ENCODE assay signal across 19 cellular contexts in genomic region chrX:130144509-130144908, GRCh38. TPM values are rescaled to one million over a fixed set of nuclear protein-coding genes. Genes with fewer than 3 reads are reported as not detected.
DNase-seq lines count a peak whose midpoint lies in the region; ATAC-seq and TF ChIP-seq lines count a peak whose summit lies in the region.
"Had no signal": no experiment of that assay in that cellular context is flagged by ENCODE, and none has a peak within 500 bp of the region (broad histone marks: within the 10 kb centered on the region; RNA-seq: fewer than 3 reads in every experiment).

No MANE protein-coding gene starts in this region.

- H4K20me1 ChIP-seq in DOHH2 (ENCODE audit: control insufficient read depth, insufficient read depth, low read depth, low read length) (no peaks in the 10 kb centered on the region), HCT116 (ENCODE audit: insufficient read depth) (no peaks in the 10 kb centered on the region)

- BruUV-seq in HCT116 (replicated peaks; lab: Mats Ljungman, UMichigan) = no TSS peak

- TF ChIP-seq CTCF in DOHH2 (IDR thresholded peaks at IDR 0.05; ENCODE audit: low read depth, low read length, poor library complexity, severe bottlenecking) (peak; percentile 30), HCT116 (IDR thresholded peaks at IDR 0.05 in 2 of 3, conservative IDR thresholded peaks at IDR 0.05 in 1 of 3; ENCODE audit: borderline replicate concordance in 1 of 3, insufficient read depth in 1 of 3, low read depth in 2 of 3, low read length in 2 of 3) (peak in 2 of 3 experiments; percentile 6 to 20; a peak in 1 of 6 replicates), fibroblast of mammary gland (conservative IDR thresholded peaks at IDR 0.05; ENCODE audit: control insufficient read depth, insufficient read depth, low read depth, low read length) (peak; percentile 12)

- no peaks in the 10 kb centered on the region for H3K9me3 Mint-ChIP-seq in activated T-helper 17 cell treated with anti-CD3 and anti-CD28 coated beads, Interleukin-2, amount 50 U/mL, for 72 hours
- no peaks in the 10 kb centered on the region for H3K9me3 Mint-ChIP-seq in activated CD4-positive, alpha-beta T cell treated with anti-CD3 and anti-CD28 coated beads for 36 hours (ENCODE audit: low read depth)
- H3K9me3 Mint-ChIP-seq: activated naive CD4-positive, alpha-beta T cell treated with anti-CD3 and anti-CD28 coated beads, Interleukin-2, amount 10 ng/mL, durations not matched to agents 7 days and 5 days; natural killer cell; T-helper 2 cell treated with Interferon-gamma antibody and Interleukin-4, amounts not matched to agents 5 μg/mL and 100 μg/mL, for 36 hours had no signal

- RAD21 ChIA-PET in HCT116 (lab: Charles Lee; ENCODE audit: low non-redundant PET in 1 of 2, low total read pairs in 2 of 2, uncharacterized antibody in 2 of 2, unreplicated experiment in 2 of 2) = no interaction called here

- no peak overlapping the region for H3K27ac ChIP-seq in DOHH2 (ENCODE audit: low read depth, low read length)
- no peak overlapping the region for H3K27ac ChIP-seq in HCT116 (ENCODE audit: low read depth, low read length)
- H3K27ac ChIP-seq: BLaER1, left lung had no signal

- TF ChIP-seq POLR2A in HCT116 (IDR thresholded peaks at IDR 0.05; ENCODE audit: borderline replicate concordance, extremely low read depth, insufficient read depth, insufficient read length) = no peak

- no peak overlapping the region for H2AFZ ChIP-seq in HCT116 (ENCODE audit: low read depth, low read length, poor library complexity, severe bottlenecking)

- H3K27me3 ChIP-seq in DOHH2 (ENCODE audit: control insufficient read depth, low read length) = no peaks in the 10 kb centered on the region
- H3K27me3 ChIP-seq in HCT116 (ENCODE audit: insufficient read depth, low read length) = no peaks in the 10 kb centered on the region
- H3K27me3 ChIP-seq: left lung had no signal

- TF ChIP-seq RAD21 in HCT116 (IDR thresholded peaks at IDR 0.05; ENCODE audit: low read depth) = 0 out of 2 replicates have a peak, but pooled peaks have one; percentile 5

- no peak overlapping the region for H3K4me2 ChIP-seq in DOHH2 (ENCODE audit: low read length)
- H3K4me2 ChIP-seq in HCT116 (ENCODE audit: low read length) = no peak overlapping the region
- H3K4me2 ChIP-seq: BLaER1 had no signal

- no peaks in the 10 kb centered on the region for H3K79me2 ChIP-seq in DOHH2 (ENCODE audit: control insufficient read depth, low read length)
- H3K79me2 ChIP-seq in HCT116 (ENCODE audit: insufficient read depth, low read length) = no peaks in the 10 kb centered on the region

- DNase-seq in HCT116 (ENCODE audit: low read depth, low spot score) (no peak), amniotic epithelial cell (ENCODE audit: low read depth) (peak; percentile 92), fibroblast of mammary gland (ENCODE audit: low read depth) (peak; percentile 58), middle frontal gyrus (ENCODE audit: extremely low spot score, low spot score) (no peak)
- DNase-seq in activated CD4-positive, alpha-beta T cell treated with anti-CD3 and anti-CD28 coated beads for 36 hours = no peak
- DNase-seq: activated CD4-positive, alpha-beta T cell treated with anti-CD3 and anti-CD28 coated beads for 48 hours; activated naive CD4-positive, alpha-beta T cell treated with anti-CD3 and anti-CD28 coated beads, Interleukin-2, amount 10 ng/mL, durations not matched to agents 7 days and 5 days; central memory CD4-positive, alpha-beta T cell; Kasumi-1; left lung; natural killer cell; NCI-H187 treated with DMSO at 0.1 percent for 48 hours; NCI-H69; SHP77 had no signal

- CTCF ChIA-PET in HCT116 (lab: Charles Lee) = no interaction called here
- CTCF ChIA-PET in activated CD4-positive, alpha-beta T cell treated with anti-CD3 and anti-CD28 coated beads for 36 hours (lab: Charles Lee) = no interaction called here

- H3K4me1 ChIP-seq in DOHH2 (ENCODE audit: control insufficient read depth, low read length) = no peaks in the 10 kb centered on the region
- peaks cover 0 to 9% of the 10 kb centered on the region in 2 experiments; a peak in 1 of 4 replicates for H3K4me1 ChIP-seq in HCT116 (ENCODE audit: control insufficient read depth in 1 of 2, insufficient read depth in 2 of 2, low read length in 2 of 2)
- H3K4me1 ChIP-seq: BLaER1, left lung had no signal

- H3K27me3 Mint-ChIP-seq in activated T-helper 17 cell treated with anti-CD3 and anti-CD28 coated beads, Interleukin-2, amount 50 U/mL, for 72 hours = no peaks in the 10 kb centered on the region
- no peaks in the 10 kb centered on the region for H3K27me3 Mint-ChIP-seq in activated CD4-positive, alpha-beta T cell treated with anti-CD3 and anti-CD28 coated beads for 36 hours
- H3K27me3 Mint-ChIP-seq: activated naive CD4-positive, alpha-beta T cell treated with anti-CD3 and anti-CD28 coated beads, Interleukin-2, amount 10 ng/mL, durations not matched to agents 7 days and 5 days had no signal

- no peaks in the 10 kb centered on the region for H3F3A ChIP-seq in DOHH2 (ENCODE audit: control insufficient read depth, insufficient read depth)

- no peak overlapping the region for H3K9ac ChIP-seq in HCT116 (ENCODE audit: low read length)
- H3K9ac ChIP-seq: BLaER1 had no signal

- peak; percentile 40; the same call in 1 of the 2 replicates for ATAC-seq in HCT116
- ATAC-seq in activated T-helper 17 cell treated with anti-CD3 and anti-CD28 coated beads, Interleukin-2, amount 50 U/mL, for 72 hours (replicated peaks) = no peak
- ATAC-seq in activated CD4-positive, alpha-beta T cell treated with anti-CD3 and anti-CD28 coated beads for 36 hours = no peak
- no peak for ATAC-seq in GM18517 (IDR thresholded peaks at IDR 0.05; ENCODE audit: unreplicated experiment)
- ATAC-seq: left lung, natural killer cell had no signal

- H3K9me3 ChIP-seq in DOHH2 (ENCODE audit: control insufficient read depth, insufficient read depth, low read length) = no peaks in the 10 kb centered on the region
- H3K9me3 ChIP-seq in HCT116 (ENCODE audit: control insufficient read depth in 1 of 2, insufficient read depth in 1 of 2, low read depth in 1 of 2, low read length in 2 of 2) = no peaks in the 10 kb centered on the region
- H3K9me3 ChIP-seq: BLaER1, left lung had no signal

- H3K4me1 Mint-ChIP-seq in activated T-helper 17 cell treated with anti-CD3 and anti-CD28 coated beads, Interleukin-2, amount 50 U/mL, for 72 hours = peaks cover 5% of the 10 kb centered on the region
- H3K4me1 Mint-ChIP-seq in activated CD4-positive, alpha-beta T cell treated with anti-CD3 and anti-CD28 coated beads for 36 hours = no peaks in the 10 kb centered on the region
- H3K4me1 Mint-ChIP-seq: natural killer cell had no signal

- no peaks in the 10 kb centered on the region for H3K9me2 ChIP-seq in DOHH2 (replicated peaks; ENCODE audit: control insufficient read depth, low read length)
- no peaks in the 10 kb centered on the region for H3K9me2 ChIP-seq in HCT116 (ENCODE audit: insufficient read depth)

- POLR2A ChIA-PET in HCT116 (lab: Charles Lee) = no interaction called here
- POLR2A ChIA-PET in activated CD4-positive, alpha-beta T cell treated with anti-CD3 and anti-CD28 coated beads for 36 hours (lab: Charles Lee) = no interaction called here

- H3K4me3 Mint-ChIP-seq in activated T-helper 17 cell treated with anti-CD3 and anti-CD28 coated beads, Interleukin-2, amount 50 U/mL, for 72 hours = no peak overlapping the region
- no peak overlapping the region for H3K4me3 Mint-ChIP-seq in activated CD4-positive, alpha-beta T cell treated with anti-CD3 and anti-CD28 coated beads for 36 hours
- H3K4me3 Mint-ChIP-seq: activated naive CD4-positive, alpha-beta T cell treated with anti-CD3 and anti-CD28 coated beads, Interleukin-2, amount 10 ng/mL, durations not matched to agents 7 days and 5 days; natural killer cell; T-helper 2 cell treated with Interferon-gamma antibody and Interleukin-4, amounts not matched to agents 5 μg/mL and 100 μg/mL, for 36 hours had no signal

- H3K36me3 ChIP-seq in DOHH2 (ENCODE audit: control insufficient read depth, low read length) (peaks cover 53% of the 10 kb centered on the region), HCT116 (ENCODE audit: control insufficient read depth in 1 of 2, insufficient read depth in 2 of 2, low read length in 2 of 2) (peaks cover 3% of the 10 kb centered on the region in 2 experiments; a peak in 1 of 4 replicates)

- peaks cover 92% of the 10 kb centered on the region for H3K36me3 Mint-ChIP-seq in activated T-helper 17 cell treated with anti-CD3 and anti-CD28 coated beads, Interleukin-2, amount 50 U/mL, for 72 hours (ENCODE audit: low read depth)
- H3K36me3 Mint-ChIP-seq in activated CD4-positive, alpha-beta T cell treated with anti-CD3 and anti-CD28 coated beads for 36 hours (ENCODE audit: low read depth) = peaks cover 23% of the 10 kb centered on the region
- H3K36me3 Mint-ChIP-seq: natural killer cell had no signal

- H3K4me3 ChIP-seq in DOHH2 (ENCODE audit: low read length) (no peak overlapping the region), HCT116 (replicated peaks in 1 of 2; ENCODE audit: low read depth in 1 of 2, low read length in 2 of 2) (no peak overlapping the region), fibroblast of mammary gland (ENCODE audit: control insufficient read depth, low read depth, low read length) (no peak overlapping the region)
- H3K4me3 ChIP-seq: BLaER1, left lung had no signal

- intact Hi-C loops in HCT116 (cut with micrococcal nuclease) = no loop called here
- intact Hi-C loops in activated CD4-positive, alpha-beta T cell treated with anti-CD3 and anti-CD28 coated beads for 36 hours (cut with DNase I, micrococcal nuclease) = loop anchor here in 1 of 2 experiments (10.0 kb wide), 1 partner anchor 50 kb away; no protein-coding TSS in a partner anchor

- H3K27ac Mint-ChIP-seq in activated T-helper 17 cell treated with anti-CD3 and anti-CD28 coated beads, Interleukin-2, amount 50 U/mL, for 72 hours = no peak overlapping the region
- H3K27ac Mint-ChIP-seq in activated CD4-positive, alpha-beta T cell treated with anti-CD3 and anti-CD28 coated beads for 36 hours = no peak overlapping the region
- H3K27ac Mint-ChIP-seq: activated naive CD4-positive, alpha-beta T cell treated with anti-CD3 and anti-CD28 coated beads, Interleukin-2, amount 10 ng/mL, durations not matched to agents 7 days and 5 days; natural killer cell; T-helper 2 cell treated with Interferon-gamma antibody and Interleukin-4, amounts not matched to agents 5 μg/mL and 100 μg/mL, for 36 hours had no signal

RNA-seq across cellular contexts. Expression of gene AIFM1, which starts 21.1 kb away (rescaled TPM):
- 50.0 TPM for total RNA-seq in HCT116 (2021; ENCODE audit: unreplicated experiment)
- polyA plus RNA-seq in HCT116 (2012) = 21.9 and 27.3 TPM in 2 replicates
- 10 to 100 TPM; 25.4 to 67.3 TPM for total RNA-seq in activated T-helper 17 cell treated with anti-CD3 and anti-CD28 coated beads, Interleukin-2, amount 50 U/mL, for 72 hours
- total RNA-seq in activated CD4-positive, alpha-beta T cell treated with anti-CD3 and anti-CD28 coated beads for 36 hours = 10 to 100 TPM; 48.8 to 61.7 TPM

RNA-seq across cellular contexts. Expression of gene RAB33A, which starts 27.3 kb away (rescaled TPM):
- not detected for total RNA-seq in HCT116 (2021; ENCODE audit: unreplicated experiment)
- 0.04 and 0.42 TPM in 2 replicates for polyA plus RNA-seq in HCT116 (2012)
- 10 to 100 TPM; 34.6 to 36.1 TPM for total RNA-seq in activated T-helper 17 cell treated with anti-CD3 and anti-CD28 coated beads, Interleukin-2, amount 50 U/mL, for 72 hours
- 10 to 100 TPM; 24.0 to 24.7 TPM for total RNA-seq in activated CD4-positive, alpha-beta T cell treated with anti-CD3 and anti-CD28 coated beads for 36 hours

RNA-seq across cellular contexts. Expression of gene ELF4, which starts 34.2 kb away (rescaled TPM):
- total RNA-seq in HCT116 (2021; ENCODE audit: unreplicated experiment) = 19.2 TPM
- 20.3 and 21.2 TPM in 2 replicates for polyA plus RNA-seq in HCT116 (2012)
- 10 to 100 TPM; 23.5 to 25.6 TPM for total RNA-seq in activated T-helper 17 cell treated with anti-CD3 and anti-CD28 coated beads, Interleukin-2, amount 50 U/mL, for 72 hours
- total RNA-seq in activated CD4-positive, alpha-beta T cell treated with anti-CD3 and anti-CD28 coated beads for 36 hours = 10 to 100 TPM; 23.9 to 27.5 TPM

Comparison
In these comparisons a context has a peak if more than half of its experiments do, and no peak if none do; other contexts are left out.
1. DNase-seq: peak in amniotic epithelial cell (single experiment) and fibroblast of mammary gland (single experiment); none in HCT116 (single experiment), activated CD4-positive, alpha-beta T cell treated with anti-CD3 and anti-CD28 coated beads for 36 hours (single experiment) and middle frontal gyrus (single experiment).
2. RNA of gene RAB33A, which starts 27.3 kb away (total RNA-seq): 34.6 to 36.1 TPM in activated T-helper 17 cell treated with anti-CD3 and anti-CD28 coated beads, Interleukin-2, amount 50 U/mL, for 72 hours and 24.0 to 24.7 TPM in activated CD4-positive, alpha-beta T cell treated with anti-CD3 and anti-CD28 coated beads for 36 hours; not detected in HCT116 (single experiment); every median in the first group is over 10 times any median in the second.
3. Peak in every context shown above with its lines, with median percentiles within 50 percentile points of each other: CTCF ChIP-seq.